ENCODE assay signal across 8 cellular contexts in genomic region chr11:112290462-112290894, GRCh38. TPM values are rescaled to one million over a fixed set of nuclear protein-coding genes. Genes with fewer than 3 reads are reported as not detected.
DNase-seq lines count a peak whose midpoint lies in the region; ATAC-seq and TF ChIP-seq lines count a peak whose summit lies in the region.

No MANE protein-coding gene starts in this region.

- H3K9me3 ChIP-seq in DND-41 (ENCODE audit: insufficient read depth, low read length, severe bottlenecking): no peaks in the 10 kb centered on the region
- no peaks in the 10 kb centered on the region for H3K9me3 ChIP-seq in Panc1 (ENCODE audit: control insufficient read depth, insufficient read depth, low read depth, low read length)

- no peak for DNase-seq in DND-41
- DNase-seq in Panc1 (ENCODE audit: low read depth, low spot score): no peak
- DNase-seq in erythroblast (lab: John Stamatoyannopoulos, UW): peak; percentile 50 to 52
- no peak for DNase-seq in osteocyte (ENCODE audit: extremely low spot score, unreplicated experiment)
- DNase-seq in left colon: no peak
- DNase-seq in glomerular visceral epithelial cell (ENCODE audit: extremely low spot score): no peak
- no peak for DNase-seq in stimulated activated CD4-positive, alpha-beta T cell treated with anti-CD3 and anti-CD28 coated beads, Interleukin-4, amount 100 ng/mL, for 1 hour

- peak overlapping the region; percentile 63; the same call in 1 of the 2 replicates for H2AFZ ChIP-seq in DND-41 (ENCODE audit: low read depth, low read length)

- no peaks in the 10 kb centered on the region for H3K27me3 Mint-ChIP-seq in osteocyte (ENCODE audit: unreplicated experiment)

- CTCF ChIA-PET in Panc1 (lab: Charles Lee): no interaction called here

- peak; percentile 29 for TF ChIP-seq POLR2A in erythroblast (IDR thresholded peaks at IDR 0.05; ENCODE audit: low read length)

- H3K9ac ChIP-seq in DND-41 (ENCODE audit: low read depth, low read length): peak overlapping the region; percentile 46; the same call in 1 of the 2 replicates

- intact Hi-C loops in Panc1 (cut with micrococcal nuclease; ENCODE audit: unreplicated experiment): loop anchor here (2.0 to 10.0 kb wide), 4 partner anchors 264 to 824 kb away; no protein-coding TSS in a partner anchor
- intact Hi-C loops in left colon (cut with DNase I, micrococcal nuclease): loop anchor here in 1 of 2 donors (10.0 kb wide), 1 partner anchor 264 kb away; no protein-coding TSS in a partner anchor

- H3K4me3 Mint-ChIP-seq in osteocyte (ENCODE audit: unreplicated experiment): peak overlapping the region; percentile 73

- H3K4me1 ChIP-seq in DND-41 (ENCODE audit: insufficient read depth, low read length) (peaks cover 13% of the 10 kb centered on the region), Panc1 (ENCODE audit: control insufficient read depth, insufficient read depth, low read length) (peaks cover 8% of the 10 kb centered on the region)

- H4K20me1 ChIP-seq in DND-41 (ENCODE audit: insufficient read depth, low read length): no peaks in the 10 kb centered on the region

- TF ChIP-seq CTCF in DND-41 (IDR thresholded peaks at IDR 0.05; ENCODE audit: borderline replicate concordance, extremely low read depth, low read length, poor library complexity, severe bottlenecking) (no peak), Panc1 (IDR thresholded peaks at IDR 0.05) (no peak), osteocyte (IDR thresholded peaks at IDR 0.05) (no peak)

- peak overlapping the region; percentile 37 for H3K27ac Mint-ChIP-seq in osteocyte (ENCODE audit: unreplicated experiment)

- H3K4me3 ChIP-seq in DND-41 (ENCODE audit: low read depth in 1 of 2, low read length in 2 of 2) (peak overlapping the region; percentile 14 to 60; a peak in 3 of 4 replicates), Panc1 (ENCODE audit: low read depth in 2 of 2, low read length in 2 of 2) (peak overlapping the region; percentile 59 to 61)

- H3K27me3 ChIP-seq in DND-41 (ENCODE audit: insufficient read depth, low read length, poor library complexity): peaks cover 3% of the 10 kb centered on the region
- H3K27me3 ChIP-seq in Panc1 (ENCODE audit: control insufficient read depth, insufficient read depth, low read length): 0 out of 2 replicates have a peak, but pooled peaks cover 2% of the 10 kb centered on the region

- in situ Hi-C loops in Panc1 (cut with HindIII; ENCODE audit: low pct_unique_long_range_greater_than_20kb, low sequenced_read_pairs): no loop called here

- H3K36me3 Mint-ChIP-seq in osteocyte (ENCODE audit: unreplicated experiment): peaks cover 2% of the 10 kb centered on the region

- no TSS peak for BruUV-seq in Panc1 (replicated peaks; lab: Mats Ljungman, UMichigan)

- H3K4me2 ChIP-seq in DND-41 (ENCODE audit: insufficient read depth, low read length): peak overlapping the region; percentile 88

- peaks cover 5% of the 10 kb centered on the region for H3K9me3 Mint-ChIP-seq in osteocyte (ENCODE audit: unreplicated experiment)

- no peak for ATAC-seq in DND-41 (ENCODE audit: insufficient read depth, low read depth)
- peak; percentile 22 for ATAC-seq in Panc1
- no peak for ATAC-seq in HG03457 (IDR thresholded peaks at IDR 0.05; ENCODE audit: unreplicated experiment)
- no peak for ATAC-seq in left colon

- no peaks in the 10 kb centered on the region for H3K36me3 ChIP-seq in DND-41 (ENCODE audit: insufficient read depth, low read length)
- H3K36me3 ChIP-seq in Panc1 (ENCODE audit: control insufficient read depth, insufficient read depth, low read length): no peaks in the 10 kb centered on the region

- POLR2A ChIA-PET in Panc1 (lab: Charles Lee): no interaction called here

- H3K4me1 Mint-ChIP-seq in osteocyte (ENCODE audit: unreplicated experiment): peaks cover 56% of the 10 kb centered on the region

- H3K27ac ChIP-seq in DND-41 (ENCODE audit: low read length): no peak overlapping the region
- H3K27ac ChIP-seq in Panc1 (ENCODE audit: low read length): no peak overlapping the region

- no peaks in the 10 kb centered on the region for H3K79me2 ChIP-seq in DND-41 (ENCODE audit: insufficient read depth, low read length)

RNA-seq across cellular contexts. Expression of gene PLET1, which starts 29.8 kb away (rescaled TPM):
- total RNA-seq in Panc1 (2021; ENCODE audit: unreplicated experiment) (not detected), osteocyte (not detected in 2 replicates), left colon (not detected)
- polyA plus RNA-seq in Panc1 (2012; ENCODE audit: insufficient read length): not detected

Comparison
In these comparisons a context has a peak if more than half of its experiments do, and no peak if none do; other contexts are left out.
1. DNase-seq: peak in erythroblast (2 of 2); none in DND-41 (single experiment), Panc1 (single experiment), osteocyte (single experiment), left colon (0 of 2), glomerular visceral epithelial cell (single experiment) and stimulated activated CD4-positive, alpha-beta T cell treated with anti-CD3 and anti-CD28 coated beads, Interleukin-4, amount 100 ng/mL, for 1 hour (single experiment).